15 cellular contexts compared by ENCODE assay signal in genomic region chr7:21028990-21029337, GRCh38.
"Had no signal": no experiment of that assay in that cellular context is flagged by ENCODE, and none has a peak within 500 bp of the region (broad histone marks: within the 10 kb centered on the region; RNA-seq: fewer than 3 reads in every experiment).

No MANE protein-coding gene starts in this region.

- H3K4me1 ChIP-seq: prostate gland had no signal

- H3K27ac ChIP-seq: prostate gland had no signal

- ATAC-seq: activated CD8-positive, alpha-beta memory T cell treated with anti-CD3 and anti-CD28 coated beads, Interleukin-2, amount 10 ng/mL, durations not matched to agents 7 days and 5 days; sciatic nerve had no signal

- DNase-seq: activated CD4-positive, alpha-beta T cell treated with anti-CD3 and anti-CD28 coated beads, Interleukin-2, amount 50 U/mL, for 4 hours; activated CD4-positive, CD25-positive, alpha-beta regulatory T cell treated with anti-CD3 and anti-CD28 coated beads, Interleukin-2, amount 50 U/mL, for 72 hours; activated CD8-positive, alpha-beta memory T cell treated with anti-CD3 and anti-CD28 coated beads, Interleukin-2, amount 10 ng/mL, durations not matched to agents 7 days and 5 days; activated effector memory CD4-positive, alpha-beta T cell treated with anti-CD3 and anti-CD28 coated beads, Interleukin-2, amount 50 U/mL, for 16 hours; activated naive CD8-positive, alpha-beta T cell treated with anti-CD3 and anti-CD28 coated beads for 36 hours; activated T-cell treated with anti-CD3 and anti-CD28 coated beads, Interleukin-2, amount 50 U/mL, for 24 hours; cerebellar nuclear complex; hippocampal formation; midbrain; nucleus accumbens; stimulated activated CD4-positive, alpha-beta T cell treated with anti-CD3 and anti-CD28 coated beads, Interleukin-2, amount 100 ng/mL, for 24 hours; stimulated activated naive CD4-positive, alpha-beta T cell had no signal

- H3K4me3 ChIP-seq: lung, prostate gland had no signal

- H3K36me3 ChIP-seq: prostate gland had no signal

- H3K9me3 ChIP-seq: prostate gland had no signal
